Comparison of ENCODE assay signal across 12 cellular contexts in genomic region chr22:37751449-37752188, GRCh38. TPM values are rescaled to one million over a fixed set of nuclear protein-coding genes. Genes with fewer than 3 reads are reported as not detected.
DNase-seq lines count a peak whose midpoint lies in the region; ATAC-seq and TF ChIP-seq lines count a peak whose summit lies in the region.
"Had no signal": no experiment of that assay in that cellular context is flagged by ENCODE, and none has a peak within 500 bp of the region (broad histone marks: within the 10 kb centered on the region; RNA-seq: fewer than 3 reads in every experiment).

No MANE protein-coding gene starts in this region.

- no peak for TF ChIP-seq RAD21 in IMR-90 (IDR thresholded peaks at IDR 0.05; ENCODE audit: low read length)

- H3K4ac ChIP-seq in IMR-90 (ENCODE audit: low read depth, low read length), result peak overlapping the region; percentile 97

- peak overlapping the region; percentile 97 for H4K91ac ChIP-seq in IMR-90 (ENCODE audit: insufficient read depth, low read depth, low read length)

- H3K9ac ChIP-seq in IMR-90 (ENCODE audit: low read depth, low read length), result peak overlapping the region; percentile 39
- H3K9ac ChIP-seq in subcutaneous abdominal adipose tissue (ENCODE audit: low read length in 5 of 5), result peak overlapping the region; percentile 30 to 66 (median 45)

- H2BK120ac ChIP-seq in IMR-90 (ENCODE audit: low read depth, low read length), result peak overlapping the region; percentile 93

- TF ChIP-seq CTCF in IMR-90 (conservative IDR thresholded peaks at IDR 0.05; ENCODE audit: low read depth, low read length) (no peak), OCI-LY7 (conservative IDR thresholded peaks at IDR 0.05; ENCODE audit: low read length) (no peak)

- peaks cover 50% of the 10 kb centered on the region for H4K20me1 ChIP-seq in IMR-90 (ENCODE audit: insufficient read depth, low read length)
- no peaks in the 10 kb centered on the region for H4K20me1 ChIP-seq in OCI-LY7 (ENCODE audit: insufficient read depth, low read length)

- peak overlapping the region; percentile 99 for H2AK5ac ChIP-seq in IMR-90 (ENCODE audit: low read depth, low read length)

- no peak for DNase-seq in IMR-90
- peak; percentile 18 for DNase-seq in dermis blood vessel endothelial cell
- DNase-seq in NCI-H2029 (lab: John Stamatoyannopoulos, UW), result no peak
- no peak for DNase-seq in NCI-H82 (lab: John Stamatoyannopoulos, UW)
- DNase-seq in middle frontal gyrus (ENCODE audit: extremely low spot score, low spot score), result no peak
- DNase-seq in OCI-LY7 (ENCODE audit: low spot score), result no peak
- DNase-seq: COR-L47; naive thymus-derived CD4-positive, alpha-beta T cell; NCI-H524 treated with DMSO at 0.1 percent for 48 hours; T-helper 2 cell had no signal

- no TSS peak for BruUV-seq in IMR-90 (replicated peaks; lab: Mats Ljungman, UMichigan)
- no TSS peak for BruUV-seq in OCI-LY7 (replicated peaks; lab: Mats Ljungman, UMichigan)

- POLR2A ChIA-PET in IMR-90 (lab: Charles Lee; ENCODE audit: unreplicated experiment) (no interaction called here), OCI-LY7 (lab: Charles Lee) (no interaction called here)

- peak overlapping the region; percentile 89 for H3K14ac ChIP-seq in IMR-90 (replicated peaks; ENCODE audit: low read depth, low read length)

- H4K8ac ChIP-seq in IMR-90 (ENCODE audit: low read depth in 2 of 2, low read length in 2 of 2), result peak overlapping the region; percentile 83 to 84; a peak in 3 of 4 replicates

- H2BK5ac ChIP-seq in IMR-90 (ENCODE audit: low read depth, low read length, poor library complexity, severe bottlenecking), result peak overlapping the region; percentile 88

- dilution Hi-C loops in IMR-90 (cut with HindIII; ENCODE audit: low sequenced_read_pairs, unreplicated experiment), result no loop called here

- H3K23ac ChIP-seq in IMR-90 (ENCODE audit: low read depth, low read length), result peak overlapping the region; percentile 90; the same call in 1 of the 2 replicates

- intact Hi-C loops in IMR-90 (cut with micrococcal nuclease) (loop anchor here (1.0 kb wide), 1 partner anchor 128 kb away; no protein-coding TSS in a partner anchor), OCI-LY7 (cut with micrococcal nuclease; ENCODE audit: unreplicated experiment) (no loop called here)

- 80% methylated on average over 1 of the region's 11 CpGs; no CpG with 5 or more reads in 1 of the 2 experiments for WGBS in IMR-90 (ENCODE audit: extremely low coverage in 2 of 2, insufficient read length in 1 of 2), 2 experiments
- 70 to 85% methylated on average over 6 to 11 of the region's 11 CpGs for WGBS in mesodermal cell (ENCODE audit: insufficient coverage in 2 of 2), 2 experiments

- peaks cover 52% of the 10 kb centered on the region for H3K4me1 ChIP-seq in IMR-90 (ENCODE audit: control insufficient read depth, insufficient read depth, low read length)
- H3K4me1 ChIP-seq in mesodermal cell (ENCODE audit: control insufficient read depth, insufficient read depth, low read length, poor library complexity, severe bottlenecking), result peaks cover 58% of the 10 kb centered on the region
- peaks cover 23 to 86% (median 77%) of the 10 kb centered on the region in 5 donors for H3K4me1 ChIP-seq in subcutaneous abdominal adipose tissue (ENCODE audit: control insufficient read depth in 5 of 5, insufficient read depth in 5 of 5, low read length in 5 of 5)
- H3K4me1 ChIP-seq in OCI-LY7 (ENCODE audit: insufficient read depth, low read length, poor library complexity, severe bottlenecking), result peaks cover 7% of the 10 kb centered on the region

- H3K27ac ChIP-seq in IMR-90 (ENCODE audit: insufficient read depth, low read length) (peak overlapping the region; percentile 83), mesodermal cell (ENCODE audit: low read depth, low read length, severe bottlenecking) (peak overlapping the region; percentile 84), subcutaneous abdominal adipose tissue (ENCODE audit: low read depth, low read length) (peak overlapping the region; percentile 96), OCI-LY7 (ENCODE audit: low read depth, low read length, poor library complexity, severe bottlenecking) (no peak overlapping the region)

- H3K9me3 ChIP-seq in IMR-90 (ENCODE audit: control insufficient read depth, insufficient read depth, low read length) (no peaks in the 10 kb centered on the region), mesodermal cell (ENCODE audit: control insufficient read depth, low read length) (no peaks in the 10 kb centered on the region), subcutaneous abdominal adipose tissue (ENCODE audit: control insufficient read depth in 5 of 5, low read length in 5 of 5) (no peaks in the 10 kb centered on the region), OCI-LY7 (ENCODE audit: low read length) (no peaks in the 10 kb centered on the region)

- peak overlapping the region; percentile 94 for H2AK9ac ChIP-seq in IMR-90 (replicated peaks; ENCODE audit: low read depth, low read length, poor library complexity)

- H3K79me2 ChIP-seq in OCI-LY7 (ENCODE audit: insufficient read depth, low read depth, low read length), result peaks cover 5% of the 10 kb centered on the region; the same call in 1 of the 2 replicates

- peaks cover 28% of the 10 kb centered on the region for H3K36me3 ChIP-seq in IMR-90 (ENCODE audit: control insufficient read depth, insufficient read depth, low read length)
- H3K36me3 ChIP-seq in mesodermal cell (ENCODE audit: control insufficient read depth, insufficient read depth, low read length), result peaks cover 52% of the 10 kb centered on the region
- H3K36me3 ChIP-seq in subcutaneous abdominal adipose tissue (ENCODE audit: control insufficient read depth in 5 of 5, insufficient read depth in 5 of 5, low read length in 5 of 5), result peaks cover 0 to 30% (median 23%) of the 10 kb centered on the region in 5 donors
- peaks cover 17% of the 10 kb centered on the region; the same call in 1 of the 2 replicates for H3K36me3 ChIP-seq in OCI-LY7 (ENCODE audit: insufficient read depth, low read length)

- H3K4me3 ChIP-seq in IMR-90 (ENCODE audit: insufficient read depth, low read depth, low read length), result no peak overlapping the region
- no peak overlapping the region for H3K4me3 ChIP-seq in mesodermal cell (ENCODE audit: extremely low read depth, insufficient read depth, low read length, poor library complexity, severe bottlenecking)
- peak overlapping the region in 3 of 5 donors; percentile 4 to 42 (median 16) for H3K4me3 ChIP-seq in subcutaneous abdominal adipose tissue (ENCODE audit: low read depth in 1 of 5, low read length in 5 of 5)
- no peak overlapping the region for H3K4me3 ChIP-seq in OCI-LY7 (ENCODE audit: low read depth, low read length, poor library complexity, severe bottlenecking)

- H3K27me3 ChIP-seq in IMR-90 (ENCODE audit: control insufficient read depth, insufficient read depth, low read length), result no peaks in the 10 kb centered on the region
- no peaks in the 10 kb centered on the region for H3K27me3 ChIP-seq in subcutaneous abdominal adipose tissue (ENCODE audit: control insufficient read depth in 5 of 5, insufficient read depth in 4 of 5, low read length in 5 of 5)

- peak overlapping the region; percentile 60 for H3K18ac ChIP-seq in IMR-90 (ENCODE audit: low read depth, low read length)

- no peak overlapping the region for H2AFZ ChIP-seq in IMR-90 (replicated peaks; ENCODE audit: low read length, poor library complexity)
- H2AFZ ChIP-seq in OCI-LY7 (ENCODE audit: low read length), result no peak overlapping the region

- peak overlapping the region; percentile 97; the same call in 2 of the 3 replicates for H2BK15ac ChIP-seq in IMR-90 (ENCODE audit: low read depth, low read length)

- H2BK20ac ChIP-seq in IMR-90 (ENCODE audit: low read depth, low read length), result peak overlapping the region; percentile 38

- no peak overlapping the region for H3K56ac ChIP-seq in IMR-90 (ENCODE audit: extremely low read depth, insufficient read depth, low read length)

- no peak for TF ChIP-seq POLR2A in IMR-90 (IDR thresholded peaks at IDR 0.05; ENCODE audit: low read depth, low read length)

- CTCF ChIA-PET in IMR-90 (lab: Yijun Ruan, JAX), result no interaction called here
- CTCF ChIA-PET in OCI-LY7 (lab: Charles Lee; ENCODE audit: unreplicated experiment), result interaction anchor here (0.6 kb wide), 1 partner anchor 116 kb away, joined by 6 read pairs; no protein-coding TSS in a partner anchor

- H3K9me1 ChIP-seq in IMR-90 (ENCODE audit: insufficient read depth, low read length), result peaks cover 26% of the 10 kb centered on the region

- H3K79me1 ChIP-seq in IMR-90 (ENCODE audit: low read depth in 1 of 2, low read length in 2 of 2), result peaks cover 34 to 89% of the 10 kb centered on the region in 2 experiments; a peak in 3 of 4 replicates

- ATAC-seq in IMR-90 (ENCODE audit: low read depth), result no peak
- ATAC-seq: naive thymus-derived CD4-positive, alpha-beta T cell had no signal

- no peaks in the 10 kb centered on the region for H3K9me2 ChIP-seq in OCI-LY7 (ENCODE audit: insufficient read depth, low read length)

- in situ Hi-C loops in IMR-90 (cut with MboI; ENCODE audit: low sequenced_read_pairs), result no loop called here

- H3K4me2 ChIP-seq in IMR-90 (ENCODE audit: low read depth, low read length) (no peak overlapping the region), OCI-LY7 (ENCODE audit: low read length) (no peak overlapping the region)

- H4K5ac ChIP-seq in IMR-90 (ENCODE audit: low read depth, low read length), result peak overlapping the region; percentile 13; the same call in 1 of the 2 replicates

TF ChIP-seq in IMR-90, 13 proteins besides CTCF, POLR2A, EP300 and RAD21 (continues in another document):
- TF ChIP-seq MAZ (IDR thresholded peaks at IDR 0.05; ENCODE audit: borderline replicate concordance, low read depth, low read length) (no peak), MAFK (IDR thresholded peaks at IDR 0.05; ENCODE audit: low read depth, low read length) (no peak), CEBPB (IDR thresholded peaks at IDR 0.05; ENCODE audit: low read depth, low read length) (no peak), NFE2L2 (IDR thresholded peaks at IDR 0.05; ENCODE audit: low read depth, low read length) (no peak)

RNA-seq across cellular contexts. Expression of gene TRIOBP, which starts 54.8 kb away (rescaled TPM):
- total RNA-seq in IMR-90 (2012; rRNA removed) (46.4 and 47.5 TPM in 2 replicates), dermis blood vessel endothelial cell (165 and 227 TPM in 2 replicates), OCI-LY7 (2022) (30.6 and 31.1 TPM in 2 replicates)
- polyA plus RNA-seq in IMR-90 (2012; rRNA removed), result 65.5 and 69.8 TPM in 2 replicates
- polyA plus RNA-seq in IMR-90 (2012; cell fraction: cytosol; rRNA removed), result 66.8 and 79.6 TPM in 2 replicates
- polyA plus RNA-seq in IMR-90 (2012; cell fraction: nucleus; rRNA removed; ENCODE audit: low replicate concordance), result 42.7 and 68.1 TPM in 2 replicates
- 79.5 TPM for polyA plus RNA-seq in mesodermal cell (2013, experiment 1 of 2)
- 69.5 TPM for polyA plus RNA-seq in mesodermal cell (2013, experiment 2 of 2)
- 24.4 and 31.6 TPM in 2 replicates for total RNA-seq in OCI-LY7 (2014; rRNA removed; shearing (Covaris generic))

RNA-seq across cellular contexts. Expression of gene GCAT, which starts 56.1 kb away (rescaled TPM):
- total RNA-seq in IMR-90 (2012; rRNA removed) (25.6 and 32.3 TPM in 2 replicates), dermis blood vessel endothelial cell (24.5 and 37.6 TPM in 2 replicates), OCI-LY7 (2022) (17.3 and 21.6 TPM in 2 replicates)
- polyA plus RNA-seq in IMR-90 (2012; rRNA removed), result 20.6 and 26.2 TPM in 2 replicates
- polyA plus RNA-seq in IMR-90 (2012; cell fraction: cytosol; rRNA removed), result 18.9 and 29.8 TPM in 2 replicates
- polyA plus RNA-seq in IMR-90 (2012; cell fraction: nucleus; rRNA removed; ENCODE audit: low replicate concordance), result 15.8 and 38.2 TPM in 2 replicates
- polyA plus RNA-seq in mesodermal cell (2013, experiment 1 of 2), result 20.2 TPM
- polyA plus RNA-seq in mesodermal cell (2013, experiment 2 of 2), result 15.1 TPM
- 14.6 and 20.6 TPM in 2 replicates for total RNA-seq in OCI-LY7 (2014; rRNA removed; shearing (Covaris generic))

Comparison
In these comparisons a context has a peak if more than half of its experiments do, and no peak if none do; other contexts are left out.
1. H3K4me3 ChIP-seq: peak in subcutaneous abdominal adipose tissue (3 of 5); none in IMR-90 (single experiment), mesodermal cell (single experiment) and OCI-LY7 (single experiment).